In the genomic region with DNA sequence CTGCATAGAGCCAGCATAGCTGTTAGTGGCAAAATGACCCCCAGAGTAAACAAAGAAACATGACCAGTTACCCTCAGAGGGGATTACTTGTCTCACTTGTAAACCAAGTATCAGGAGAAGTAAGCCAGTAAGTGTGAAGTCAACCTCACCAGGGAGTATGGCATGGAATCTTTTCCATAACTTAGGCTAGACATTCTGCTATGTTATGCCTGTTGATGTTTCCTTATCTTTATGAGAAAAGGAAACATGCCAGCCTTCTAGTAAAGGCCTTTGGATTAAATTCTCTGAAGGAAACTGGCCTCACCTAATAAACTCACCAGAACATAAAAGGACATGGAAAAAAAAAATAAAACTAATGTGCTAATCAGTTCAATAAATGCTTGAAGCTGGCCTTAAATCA, we compare ENCODE assay signal across 20 cellular contexts.
"Had no signal": no experiment of that assay in that cellular context is flagged by ENCODE, and none has a peak within 500 bp of the region (broad histone marks: within the 10 kb centered on the region; RNA-seq: fewer than 3 reads in every experiment).

No MANE protein-coding gene starts in this region.

- H3K27ac Mint-ChIP-seq: IgD-negative memory B cell had no signal

- ATAC-seq: K562 had no signal

- H3K4me1 Mint-ChIP-seq: IgD-negative memory B cell had no signal

- H3K4me3 Mint-ChIP-seq: IgD-negative memory B cell had no signal

- DNase-seq: Kasumi-1, MV-4-11, NCI-H1048, NCI-H1105, NCI-H1417, NCI-H1436 treated with DMSO at 0.1 percent for 48 hours, NCI-H1694, NCI-H187 treated with DMSO at 0.1 percent for 48 hours, NCI-H2029 treated with DMSO at 0.1 percent for 48 hours, NCI-H2171 treated with DMSO at 0.1 percent for 48 hours, NCI-H345, NCI-H446 treated with DMSO at 0.1 percent for 48 hours, NCI-H510A treated with DMSO at 0.1 percent for 48 hours, NCI-H526, NCI-H748 treated with DMSO at 0.1 percent for 48 hours, Right ventricle myocardium superior, RPMI8226, SIG-M5 had no signal
